8 cellular contexts compared by ENCODE assay signal in genomic region chrX:1481636-1482529, GRCh38. TPM values are rescaled to one million over a fixed set of nuclear protein-coding genes. Genes with fewer than 3 reads are reported as not detected.
DNase-seq lines count a peak whose midpoint lies in the region; ATAC-seq and TF ChIP-seq lines count a peak whose summit lies in the region.

No MANE protein-coding gene starts in this region.

- H3K9me3 ChIP-seq in liver (ENCODE audit: control insufficient read depth in 4 of 4, low read length in 3 of 4), result no peaks in the 10 kb centered on the region

- peak in 4 of 5 experiments; percentile 53 to 95 (median 71) for DNase-seq in T-helper 2 cell
- DNase-seq in cardiac fibroblast (ENCODE audit: low read depth in 2 of 2), result peak; percentile 89 to 90
- peak; percentile 40 to 46 (median 43) for DNase-seq in stimulated activated CD4-positive, alpha-beta T cell treated with anti-CD3 and anti-CD28 coated beads, TNF-alpha, amount 100 ng/mL, for 1 hour (ENCODE audit: low read depth in 3 of 3, low spot score in 1 of 3)
- DNase-seq in NCI-H2196 (lab: John Stamatoyannopoulos, UW; ENCODE audit: unreplicated experiment), result no peak
- no peak for DNase-seq in NCI-H345 treated with DMSO at 0.1 percent for 48 hours (lab: John Stamatoyannopoulos, UW; ENCODE audit: unreplicated experiment)

- peak overlapping the region in 1 of 2 donors; percentile 42 for H3K9ac ChIP-seq in liver (ENCODE audit: low read depth in 1 of 2, low read length in 2 of 2)

- 9% methylated on average over 26 of the region's 26 CpGs for WGBS in liver

- peak overlapping the region; percentile 9 to 71 for H3K27ac ChIP-seq in liver (ENCODE audit: low read depth in 1 of 2, low read length in 2 of 2)

- H3K4me1 ChIP-seq in liver (ENCODE audit: control insufficient read depth in 4 of 4, insufficient read depth in 4 of 4, low read length in 3 of 4), result peaks cover 0 to 11% (median 5%) of the 10 kb centered on the region in 4 donors

- TF ChIP-seq CTCF in cardiac fibroblast (IDR thresholded peaks at IDR 0.05; ENCODE audit: low read depth, low read length), result no peak
- TF ChIP-seq CTCF in liver (IDR thresholded peaks at IDR 0.05; ENCODE audit: low read depth, low read length, missing input control), result no peak

- TF ChIP-seq RAD21 in liver (IDR thresholded peaks at IDR 0.05), result peak; percentile 37 to 58

- no peaks in the 10 kb centered on the region for H3K36me3 ChIP-seq in liver (ENCODE audit: control insufficient read depth in 4 of 4, insufficient read depth in 3 of 4, low read depth in 1 of 4, low read length in 3 of 4)

- ATAC-seq in GM18861 (IDR thresholded peaks at IDR 0.05; ENCODE audit: unreplicated experiment) (peak; percentile 50), HG03064 (IDR thresholded peaks at IDR 0.05; ENCODE audit: low read depth, unreplicated experiment) (peak; percentile 44)

- H3K4me3 ChIP-seq in cardiac fibroblast (replicated peaks in 1 of 2; ENCODE audit: low read depth in 2 of 2, low read length in 2 of 2) (no peak overlapping the region), liver (ENCODE audit: low read depth in 1 of 3, low read length in 3 of 3) (no peak overlapping the region)

- no peaks in the 10 kb centered on the region for H3K27me3 ChIP-seq in liver (ENCODE audit: control insufficient read depth in 4 of 4, insufficient read depth in 4 of 4, low read length in 3 of 4)

TF ChIP-seq in liver, 16 proteins besides CTCF, POLR2A, EP300 and RAD21:
- TF ChIP-seq NR2F2 (IDR thresholded peaks at IDR 0.05) (no peak), HNF4G (IDR thresholded peaks at IDR 0.05) (no peak), HNF4A (conservative IDR thresholded peaks at IDR 0.05) (peak in 1 of 2 donors; percentile 39), EGR1 (IDR thresholded peaks at IDR 0.05; ENCODE audit: low read depth in 2 of 2) (peak; percentile 39 to 46), TAF1 (conservative IDR thresholded peaks at IDR 0.05) (no peak), JUND (IDR thresholded peaks at IDR 0.05) (peak in 1 of 2 donors; percentile 11), GABPA (IDR thresholded peaks at IDR 0.05 in 1 of 2, conservative IDR thresholded peaks at IDR 0.05 in 1 of 2) (peak in 1 of 2 donors; percentile 41), ZBTB33 (IDR thresholded peaks at IDR 0.05) (no peak), SP1 (IDR thresholded peaks at IDR 0.05) (peak; percentile 69), FOXA2 (IDR thresholded peaks at IDR 0.05) (peak; percentile 35), YY1 (IDR thresholded peaks at IDR 0.05) (peak; percentile 11), RXRA (IDR thresholded peaks at IDR 0.05) (peak; percentile 56 to 62), ATF3 (IDR thresholded peaks at IDR 0.05) (peak; percentile 93), MAX (IDR thresholded peaks at IDR 0.05) (peak; percentile 80), REST (IDR thresholded peaks at IDR 0.05) (no peak), FOXA1 (IDR thresholded peaks at IDR 0.05) (no peak)
TF ChIP-seq in liver: peak in this region for 10.

RNA-seq across cellular contexts. Expression of gene ASMTL, which starts 29.2 kb away (rescaled TPM):
- 10 to 100 TPM; 10.3 to 11.7 TPM for total RNA-seq in liver
- polyA plus RNA-seq in liver, result 10 to 100 TPM; 11.5 to 18.9 TPM

RNA-seq across cellular contexts. Expression of gene P2RY8, which starts 55.1 kb away (rescaled TPM):
- total RNA-seq in liver, result 1 to 10 TPM in 1 of 2 donors, under 1 TPM in 1; 0.59 to 4.4 TPM
- under 1 TPM; 0.24 to 0.59 TPM for polyA plus RNA-seq in liver

Comparison
In these comparisons a context has a peak if more than half of its experiments do, and no peak if none do; other contexts are left out.
1. DNase-seq: peak in T-helper 2 cell (4 of 5), cardiac fibroblast (2 of 2) and stimulated activated CD4-positive, alpha-beta T cell treated with anti-CD3 and anti-CD28 coated beads, TNF-alpha, amount 100 ng/mL, for 1 hour (3 of 3); none in NCI-H2196 (single experiment) and NCI-H345 treated with DMSO at 0.1 percent for 48 hours (single experiment).